Comparison of ENCODE assay signal across 10 cellular contexts in the genomic region with DNA sequence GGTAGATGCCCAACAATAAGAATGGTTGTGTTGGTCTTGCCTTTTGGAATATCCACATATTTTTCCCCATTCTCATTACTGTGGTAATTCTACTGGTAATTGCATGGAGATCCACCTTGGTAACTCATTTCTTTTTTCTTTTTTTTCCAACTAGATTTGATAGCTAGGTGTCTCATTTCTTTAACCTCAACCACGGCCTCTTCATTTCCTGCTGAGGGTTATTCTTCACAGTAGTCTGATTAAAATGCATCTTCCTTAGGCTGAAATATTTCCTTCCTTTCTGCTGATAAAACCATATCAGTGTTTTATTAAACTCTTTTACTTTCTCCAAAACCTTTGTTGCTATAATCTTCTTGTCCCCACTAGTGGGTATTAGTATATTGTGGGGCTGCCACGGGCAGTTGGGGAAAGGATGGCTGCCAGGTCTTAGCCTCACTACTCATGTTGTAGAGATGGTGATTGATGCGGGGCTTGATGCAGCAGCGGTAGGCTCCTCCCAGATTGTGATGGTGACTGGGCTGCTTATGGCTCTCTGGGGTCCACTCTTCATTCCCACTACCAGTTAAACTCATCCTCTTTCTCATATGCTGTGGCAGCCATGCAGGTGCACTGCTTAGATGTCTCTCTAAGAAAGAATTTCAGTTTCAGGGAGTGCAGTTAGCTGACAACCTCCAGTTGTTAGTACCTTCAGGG. TPM values are rescaled to one million over a fixed set of nuclear protein-coding genes. Genes with fewer than 3 reads are reported as not detected.
A peak's percentile ranks its signal among the peaks of the same experiment; 100 is the strongest.
DNase-seq lines count a peak whose midpoint lies in the region; ATAC-seq lines count a peak whose summit lies in the region.
"Had no signal": no experiment of that assay in that cellular context is flagged by ENCODE, and none has a peak within 500 bp of the region (broad histone marks: within the 10 kb centered on the region; RNA-seq: fewer than 3 reads in every experiment).

No MANE protein-coding gene starts in this region.

- H3K4me1 Mint-ChIP-seq in activated naive CD4-positive, alpha-beta T cell treated with anti-CD3 and anti-CD28 coated beads for 36 hours (ENCODE audit: low read depth), result peaks cover 50% of the 10 kb centered on the region
- peaks cover 46% of the 10 kb centered on the region for H3K4me1 Mint-ChIP-seq in activated CD4-positive, alpha-beta T cell treated with anti-CD3 and anti-CD28 coated beads, Interleukin-2, amount 10 ng/mL, durations not matched to agents 7 days and 5 days

- peak overlapping the region; percentile 44 for H3K27ac Mint-ChIP-seq in activated naive CD4-positive, alpha-beta T cell treated with anti-CD3 and anti-CD28 coated beads for 36 hours
- H3K27ac Mint-ChIP-seq in activated CD4-positive, alpha-beta T cell treated with anti-CD3 and anti-CD28 coated beads, Interleukin-2, amount 10 ng/mL, durations not matched to agents 7 days and 5 days, result peak overlapping the region; percentile 65

- intact Hi-C loops in activated naive CD4-positive, alpha-beta T cell treated with anti-CD3 and anti-CD28 coated beads for 36 hours (cut with micrococcal nuclease), result loop anchor here (1.0 to 2.0 kb wide), 2 partner anchors 13 to 33 kb away; no protein-coding TSS in a partner anchor

- H3K27me3 Mint-ChIP-seq in activated naive CD4-positive, alpha-beta T cell treated with anti-CD3 and anti-CD28 coated beads for 36 hours (ENCODE audit: low read depth), result no peaks in the 10 kb centered on the region
- H3K27me3 Mint-ChIP-seq in activated CD4-positive, alpha-beta T cell treated with anti-CD3 and anti-CD28 coated beads, Interleukin-2, amount 10 ng/mL, durations not matched to agents 7 days and 5 days, result no peaks in the 10 kb centered on the region

- H3K36me3 Mint-ChIP-seq in activated naive CD4-positive, alpha-beta T cell treated with anti-CD3 and anti-CD28 coated beads for 36 hours (ENCODE audit: low read depth), result peaks cover 6% of the 10 kb centered on the region
- H3K36me3 Mint-ChIP-seq in activated CD4-positive, alpha-beta T cell treated with anti-CD3 and anti-CD28 coated beads, Interleukin-2, amount 10 ng/mL, durations not matched to agents 7 days and 5 days (ENCODE audit: low read depth), result peaks cover 24% of the 10 kb centered on the region

- POLR2A ChIA-PET in activated CD4-positive, alpha-beta T cell treated with anti-CD3 and anti-CD28 coated beads, Interleukin-2, amount 10 ng/mL, durations not matched to agents 7 days and 5 days (lab: Charles Lee), result no interaction called here

- no peaks in the 10 kb centered on the region for H3K9me3 Mint-ChIP-seq in activated naive CD4-positive, alpha-beta T cell treated with anti-CD3 and anti-CD28 coated beads for 36 hours
- no peaks in the 10 kb centered on the region for H3K9me3 Mint-ChIP-seq in activated CD4-positive, alpha-beta T cell treated with anti-CD3 and anti-CD28 coated beads, Interleukin-2, amount 10 ng/mL, durations not matched to agents 7 days and 5 days

- peak; percentile 30 for DNase-seq in activated naive CD4-positive, alpha-beta T cell treated with anti-CD3 and anti-CD28 coated beads for 36 hours
- no peak for DNase-seq in activated naive CD4-positive, alpha-beta T cell (lab: John Stamatoyannopoulos, UW)
- peak; percentile 16 for DNase-seq in activated CD4-positive, alpha-beta T cell treated with anti-CD3 and anti-CD28 coated beads, Interleukin-2, amount 10 ng/mL, durations not matched to agents 7 days and 5 days
- DNase-seq in COLO829 (ENCODE audit: low spot score) (no peak), OCI-M2 (lab: John Stamatoyannopoulos, UW; ENCODE audit: unreplicated experiment) (no peak), NCI-H526 (lab: John Stamatoyannopoulos, UW) (no peak), SW480 (ENCODE audit: low spot score) (no peak)
- DNase-seq: activated CD4-positive, CD25-positive, alpha-beta regulatory T cell treated with anti-CD3 and anti-CD28 coated beads, Interleukin-2, amount 50 U/mL, for 72 hours; KBM-7 had no signal

- no peak overlapping the region for H3K4me3 Mint-ChIP-seq in activated naive CD4-positive, alpha-beta T cell treated with anti-CD3 and anti-CD28 coated beads for 36 hours
- H3K4me3 Mint-ChIP-seq in activated CD4-positive, alpha-beta T cell treated with anti-CD3 and anti-CD28 coated beads, Interleukin-2, amount 10 ng/mL, durations not matched to agents 7 days and 5 days, result peak overlapping the region; percentile 40

- ATAC-seq in HG02870 (IDR thresholded peaks at IDR 0.05; ENCODE audit: unreplicated experiment), result peak; percentile 60

- CTCF ChIA-PET in activated naive CD4-positive, alpha-beta T cell treated with anti-CD3 and anti-CD28 coated beads for 36 hours (lab: Charles Lee), result interaction anchor here (0.6 to 1.0 kb wide), 3 partner anchors 10 to 44 kb away, joined by 3 to 5 read pairs (median 3); no protein-coding TSS in a partner anchor
- CTCF ChIA-PET in activated CD4-positive, alpha-beta T cell treated with anti-CD3 and anti-CD28 coated beads, Interleukin-2, amount 10 ng/mL, durations not matched to agents 7 days and 5 days (lab: Charles Lee), result interaction anchor here (0.6 to 2.1 kb wide), 3 partner anchors 10 to 437 kb away, joined by 3 to 13 read pairs (median 3); no protein-coding TSS in a partner anchor

RNA-seq across cellular contexts. Expression of a gene that starts 35.9 kb away (rescaled TPM):
- 100 to 1,000 TPM; 101 to 117 TPM for total RNA-seq in activated naive CD4-positive, alpha-beta T cell treated with anti-CD3 and anti-CD28 coated beads for 36 hours
- 100 to 1,000 TPM; 151 to 204 TPM for total RNA-seq in activated CD4-positive, alpha-beta T cell treated with anti-CD3 and anti-CD28 coated beads, Interleukin-2, amount 10 ng/mL, durations not matched to agents 7 days and 5 days

Comparison
In these comparisons a context has a peak if more than half of its experiments do, and no peak if none do; other contexts are left out.
1. DNase-seq: peak in activated naive CD4-positive, alpha-beta T cell treated with anti-CD3 and anti-CD28 coated beads for 36 hours (single experiment) and activated CD4-positive, alpha-beta T cell treated with anti-CD3 and anti-CD28 coated beads, Interleukin-2, amount 10 ng/mL, durations not matched to agents 7 days and 5 days (single experiment); none in activated naive CD4-positive, alpha-beta T cell (0 of 4), COLO829 (single experiment), OCI-M2 (single experiment), NCI-H526 (0 of 2) and SW480 (single experiment).